In genomic region chr3:112109313-112109712, GRCh38 we compare ENCODE assay signal across 1 cellular context.
TF ChIP-seq lines count a peak whose summit lies in the region.

No MANE protein-coding gene starts in this region.

TF ChIP-seq in HEK293, 187 proteins besides CTCF, POLR2A, EP300 and RAD21 (continued from another document):
- TF ChIP-seq ZBTB17 (tag by site-specific recombination; IDR thresholded peaks at IDR 0.05) (peak; percentile 47; the same call in 1 of the 2 replicates), TSHZ1 (tag by site-specific recombination; IDR thresholded peaks at IDR 0.05; ENCODE audit: borderline replicate concordance) (no peak), ZNF398 (tag by site-specific recombination; IDR thresholded peaks at IDR 0.05) (no peak), ZNF155 (tag by site-specific recombination; IDR thresholded peaks at IDR 0.05) (no peak), ZNF560 (tag by site-specific recombination; IDR thresholded peaks at IDR 0.05; ENCODE audit: borderline replicate concordance) (no peak), ZNF366 (tag by site-specific recombination; conservative IDR thresholded peaks at IDR 0.05) (peak; percentile 29; the same call in 1 of the 2 replicates), PRDM10 (tag by site-specific recombination; IDR thresholded peaks at IDR 0.05) (peak; percentile 18; the same call in 1 of the 2 replicates)
